ENCODE assay signal across 8 cellular contexts in the genomic region with DNA sequence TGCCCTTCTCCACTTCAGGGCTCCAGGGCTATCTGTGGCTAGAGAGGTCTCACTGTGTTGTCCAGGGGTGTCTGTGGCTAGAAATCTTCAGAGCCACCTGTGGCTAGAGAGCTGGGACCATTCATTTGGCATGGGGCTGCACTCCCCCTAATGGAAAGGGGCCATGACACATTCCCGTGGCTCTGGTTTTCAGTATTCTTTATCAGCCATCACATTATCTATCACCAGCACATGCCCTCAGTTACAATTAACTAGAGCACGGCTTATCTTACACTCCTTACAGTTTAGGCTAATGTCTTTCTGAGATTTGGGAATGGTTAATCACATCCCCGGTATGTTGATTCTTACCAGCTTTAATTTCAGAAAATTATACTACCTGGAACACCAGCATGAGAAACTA.
"Had no signal": no experiment of that assay in that cellular context is flagged by ENCODE, and none has a peak within 500 bp of the region (broad histone marks: within the 10 kb centered on the region; RNA-seq: fewer than 3 reads in every experiment).

No MANE protein-coding gene starts in this region.

- ATAC-seq: GM23338 had no signal

- H3K27ac Mint-ChIP-seq: GM23338, H9 had no signal

- H3K4me3 Mint-ChIP-seq: GM23338, H9 had no signal

- H3K9me3 Mint-ChIP-seq: GM23338, H9 had no signal

- FAIRE-seq: H1, H54, HTR-8/SVneo had no signal

- H2AFZ ChIP-seq: GM23338 had no signal

- H3K4me2 ChIP-seq: GM23338 had no signal

- H3K4me3 ChIP-seq: GM23338 had no signal

- DNase-seq: H9, HCEC 1CT, IMR-90, KBM-7 had no signal
